ENCODE assay signal across 13 cellular contexts in genomic region chr20:31474097-31474436, GRCh38. TPM values are rescaled to one million over a fixed set of nuclear protein-coding genes. Genes with fewer than 3 reads are reported as not detected.
DNase-seq lines count a peak whose midpoint lies in the region; ATAC-seq and TF ChIP-seq lines count a peak whose summit lies in the region.
"Had no signal": no experiment of that assay in that cellular context is flagged by ENCODE, and none has a peak within 500 bp of the region (broad histone marks: within the 10 kb centered on the region; RNA-seq: fewer than 3 reads in every experiment).

No MANE protein-coding gene starts in this region.

- H3K27ac ChIP-seq in Karpas-422 (ENCODE audit: low read length) (peak overlapping the region; percentile 60), ascending aorta (peak overlapping the region in 1 of 2 donors; percentile 79)

- no peaks in the 10 kb centered on the region for H4K20me1 ChIP-seq in Karpas-422 (ENCODE audit: insufficient read depth, low read depth, low read length)

- no peaks in the 10 kb centered on the region for H3K36me3 Mint-ChIP-seq in activated CD8-positive, alpha-beta T cell treated with anti-CD3 and anti-CD28 coated beads for 36 hours (ENCODE audit: low read depth)
- H3K36me3 Mint-ChIP-seq in activated CD8-positive, alpha-beta T cell treated with anti-CD3 and anti-CD28 coated beads, Interleukin-2, amount 10 ng/mL, durations not matched to agents 7 days and 5 days (ENCODE audit: low read depth) = no peaks in the 10 kb centered on the region
- no peaks in the 10 kb centered on the region for H3K36me3 Mint-ChIP-seq in stimulated activated memory B cell treated with anti-CD40 and anti-IgM and Interleukin-4, amounts not matched to agents 10 μg/mL and 1 μg/mL and 100 μg/mL, for 72 hours

- intact Hi-C loops in activated CD8-positive, alpha-beta T cell treated with anti-CD3 and anti-CD28 coated beads for 36 hours (cut with micrococcal nuclease) = no loop called here
- intact Hi-C loops in ascending aorta (cut with DNase I) = no loop called here

- ATAC-seq in activated CD8-positive, alpha-beta T cell treated with anti-CD3 and anti-CD28 coated beads for 36 hours = peak; percentile 61
- ATAC-seq in activated CD8-positive, alpha-beta T cell treated with anti-CD3 and anti-CD28 coated beads, Interleukin-2, amount 10 ng/mL, durations not matched to agents 7 days and 5 days = no peak
- peak; percentile 86 for ATAC-seq in GM21717 (IDR thresholded peaks at IDR 0.05; ENCODE audit: unreplicated experiment)
- ATAC-seq in stimulated activated memory B cell treated with anti-CD40 and anti-IgM and Interleukin-4, amounts not matched to agents 10 μg/mL and 1 μg/mL and 100 μg/mL, for 72 hours = peak; percentile 77

- TF ChIP-seq CTCF in activated CD8-positive, alpha-beta T cell treated with anti-CD3 and anti-CD28 coated beads for 36 hours (IDR thresholded peaks at IDR 0.05) = no peak
- TF ChIP-seq CTCF in ascending aorta (IDR thresholded peaks at IDR 0.05) = no peak

- CTCF ChIA-PET in activated CD8-positive, alpha-beta T cell treated with anti-CD3 and anti-CD28 coated beads for 36 hours (lab: Charles Lee) = interaction anchor here (1.3 to 4.6 kb wide), 2 partner anchors 29 to 40 kb away, joined by 3 to 23 read pairs; partner anchors contain the start of gene HM13
- CTCF ChIA-PET in activated CD8-positive, alpha-beta T cell treated with anti-CD3 and anti-CD28 coated beads, Interleukin-2, amount 10 ng/mL, durations not matched to agents 7 days and 5 days (lab: Charles Lee) = interaction anchor here (2.6 kb wide), 1 partner anchor 29 kb away, joined by 7 read pairs; no protein-coding TSS in a partner anchor

- peak overlapping the region; percentile 32 for H3K9ac ChIP-seq in Karpas-422 (ENCODE audit: low read length)

- H3K9me3 ChIP-seq in Karpas-422 (ENCODE audit: low read length) (no peaks in the 10 kb centered on the region), ascending aorta (no peaks in the 10 kb centered on the region)

- peaks cover 15% of the 10 kb centered on the region for H3K4me1 Mint-ChIP-seq in activated CD8-positive, alpha-beta T cell treated with anti-CD3 and anti-CD28 coated beads for 36 hours (ENCODE audit: low read depth)
- H3K4me1 Mint-ChIP-seq in activated CD8-positive, alpha-beta T cell treated with anti-CD3 and anti-CD28 coated beads, Interleukin-2, amount 10 ng/mL, durations not matched to agents 7 days and 5 days (ENCODE audit: low read depth) = peaks cover 3% of the 10 kb centered on the region
- H3K4me1 Mint-ChIP-seq in stimulated activated memory B cell treated with anti-CD40 and anti-IgM and Interleukin-4, amounts not matched to agents 10 μg/mL and 1 μg/mL and 100 μg/mL, for 72 hours = peaks cover 32% of the 10 kb centered on the region
- H3K4me1 Mint-ChIP-seq: neural crest cell had no signal

- H3K36me3 ChIP-seq in Karpas-422 (ENCODE audit: insufficient read depth, low read length) (no peaks in the 10 kb centered on the region), ascending aorta (no peaks in the 10 kb centered on the region)

- no peak overlapping the region for H3K4me3 Mint-ChIP-seq in activated CD8-positive, alpha-beta T cell treated with anti-CD3 and anti-CD28 coated beads for 36 hours
- no peak overlapping the region for H3K4me3 Mint-ChIP-seq in activated CD8-positive, alpha-beta T cell treated with anti-CD3 and anti-CD28 coated beads, Interleukin-2, amount 10 ng/mL, durations not matched to agents 7 days and 5 days
- no peak overlapping the region for H3K4me3 Mint-ChIP-seq in stimulated activated memory B cell treated with anti-CD40 and anti-IgM and Interleukin-4, amounts not matched to agents 10 μg/mL and 1 μg/mL and 100 μg/mL, for 72 hours
- H3K4me3 Mint-ChIP-seq: neural crest cell had no signal

- H3K79me2 ChIP-seq in Karpas-422 (ENCODE audit: low read length) = no peaks in the 10 kb centered on the region

- no peak overlapping the region for H3K27ac Mint-ChIP-seq in activated CD8-positive, alpha-beta T cell treated with anti-CD3 and anti-CD28 coated beads for 36 hours
- no peak overlapping the region for H3K27ac Mint-ChIP-seq in activated CD8-positive, alpha-beta T cell treated with anti-CD3 and anti-CD28 coated beads, Interleukin-2, amount 10 ng/mL, durations not matched to agents 7 days and 5 days
- peak overlapping the region; percentile 66 for H3K27ac Mint-ChIP-seq in stimulated activated memory B cell treated with anti-CD40 and anti-IgM and Interleukin-4, amounts not matched to agents 10 μg/mL and 1 μg/mL and 100 μg/mL, for 72 hours
- H3K27ac Mint-ChIP-seq: activated naive CD4-positive, alpha-beta T cell treated with anti-CD3 and anti-CD28 coated beads, Interleukin-2, amount 50 U/mL, for 72 hours had no signal

- H3K4me1 ChIP-seq in Karpas-422 (ENCODE audit: low read length) (peaks cover 18% of the 10 kb centered on the region), ascending aorta (peaks cover 0 to 2% of the 10 kb centered on the region in 2 donors)

- peaks cover 2% of the 10 kb centered on the region for H3K9me3 Mint-ChIP-seq in activated CD8-positive, alpha-beta T cell treated with anti-CD3 and anti-CD28 coated beads for 36 hours
- no peaks in the 10 kb centered on the region for H3K9me3 Mint-ChIP-seq in activated CD8-positive, alpha-beta T cell treated with anti-CD3 and anti-CD28 coated beads, Interleukin-2, amount 10 ng/mL, durations not matched to agents 7 days and 5 days (ENCODE audit: insufficient read depth)
- H3K9me3 Mint-ChIP-seq in stimulated activated memory B cell treated with anti-CD40 and anti-IgM and Interleukin-4, amounts not matched to agents 10 μg/mL and 1 μg/mL and 100 μg/mL, for 72 hours = no peaks in the 10 kb centered on the region

- DNase-seq in activated CD8-positive, alpha-beta T cell treated with anti-CD3 and anti-CD28 coated beads for 36 hours = peak; percentile 19
- DNase-seq in activated CD8-positive, alpha-beta T cell treated with anti-CD3 and anti-CD28 coated beads, Interleukin-2, amount 10 ng/mL, durations not matched to agents 7 days and 5 days = no peak
- peak; percentile 70 for DNase-seq in Karpas-422
- DNase-seq in DMS153 treated with DMSO at 0.1 percent for 48 hours (lab: John Stamatoyannopoulos, UW; ENCODE audit: unreplicated experiment) = no peak
- no peak for DNase-seq in activated CD8-positive, alpha-beta memory T cell treated with anti-CD3 and anti-CD28 coated beads for 24 hours
- no peak for DNase-seq in ascending aorta (ENCODE audit: low spot score in 2 of 2)
- DNase-seq: activated CD4-positive, alpha-beta T cell treated with anti-CD3 and anti-CD28 coated beads, Interleukin-2, amount 50 U/mL, for 1 hour; DMS153 had no signal

- no peaks in the 10 kb centered on the region for H3K9me2 ChIP-seq in Karpas-422 (replicated peaks; ENCODE audit: insufficient read depth, low read length)

- H2AFZ ChIP-seq in Karpas-422 (ENCODE audit: low read length) = peak overlapping the region; percentile 88

- peaks cover 44% of the 10 kb centered on the region for H3K27me3 Mint-ChIP-seq in activated CD8-positive, alpha-beta T cell treated with anti-CD3 and anti-CD28 coated beads for 36 hours
- H3K27me3 Mint-ChIP-seq in activated CD8-positive, alpha-beta T cell treated with anti-CD3 and anti-CD28 coated beads, Interleukin-2, amount 10 ng/mL, durations not matched to agents 7 days and 5 days (ENCODE audit: low read depth) = peaks cover 40% of the 10 kb centered on the region
- H3K27me3 Mint-ChIP-seq in stimulated activated memory B cell treated with anti-CD40 and anti-IgM and Interleukin-4, amounts not matched to agents 10 μg/mL and 1 μg/mL and 100 μg/mL, for 72 hours = peaks cover 44% of the 10 kb centered on the region

- peak overlapping the region; percentile 68 for H3K4me2 ChIP-seq in Karpas-422 (ENCODE audit: low read depth, low read length, poor library complexity, severe bottlenecking)

- H3K4me3 ChIP-seq in Karpas-422 (ENCODE audit: low read length) = peak overlapping the region; percentile 37; the same call in 1 of the 2 replicates
- no peak overlapping the region for H3K4me3 ChIP-seq in ascending aorta

- POLR2A ChIA-PET in activated CD8-positive, alpha-beta T cell treated with anti-CD3 and anti-CD28 coated beads for 36 hours (lab: Charles Lee) = interaction anchor here (1.0 kb wide), 1 partner anchor 8 kb away, joined by 3 read pairs; no protein-coding TSS in a partner anchor
- POLR2A ChIA-PET in activated CD8-positive, alpha-beta T cell treated with anti-CD3 and anti-CD28 coated beads, Interleukin-2, amount 10 ng/mL, durations not matched to agents 7 days and 5 days (lab: Charles Lee) = no interaction called here

- H3K27me3 ChIP-seq in Karpas-422 (ENCODE audit: low read length) = no peaks in the 10 kb centered on the region
- no peaks in the 10 kb centered on the region for H3K27me3 ChIP-seq in ascending aorta

RNA-seq across cellular contexts. Expression of gene DEFB124, which starts 0.9 kb away (rescaled TPM):
- total RNA-seq in activated CD8-positive, alpha-beta T cell treated with anti-CD3 and anti-CD28 coated beads for 36 hours = not detected
- total RNA-seq in activated CD8-positive, alpha-beta T cell treated with anti-CD3 and anti-CD28 coated beads, Interleukin-2, amount 10 ng/mL, durations not matched to agents 7 days and 5 days = not detected
- total RNA-seq in Karpas-422 (2014; rRNA removed; shearing (Covaris generic); ENCODE audit: low replicate concordance) = not detected in 2 replicates
- total RNA-seq in ascending aorta = not detected
- total RNA-seq: activated naive CD4-positive, alpha-beta T cell treated with anti-CD3 and anti-CD28 coated beads, Interleukin-2, amount 50 U/mL, for 72 hours; neural crest cell; SK-MEL-5 had no signal

RNA-seq across cellular contexts. Expression of gene REM1, which starts 1.0 kb away (rescaled TPM):
- total RNA-seq in activated CD8-positive, alpha-beta T cell treated with anti-CD3 and anti-CD28 coated beads for 36 hours = not detected
- total RNA-seq in activated CD8-positive, alpha-beta T cell treated with anti-CD3 and anti-CD28 coated beads, Interleukin-2, amount 10 ng/mL, durations not matched to agents 7 days and 5 days = not detected
- not detected in 2 replicates for total RNA-seq in Karpas-422 (2014; rRNA removed; shearing (Covaris generic); ENCODE audit: low replicate concordance)
- 31.0 TPM for total RNA-seq in ascending aorta
- total RNA-seq: activated naive CD4-positive, alpha-beta T cell treated with anti-CD3 and anti-CD28 coated beads, Interleukin-2, amount 50 U/mL, for 72 hours; neural crest cell; SK-MEL-5 had no signal

RNA-seq across cellular contexts. Expression of gene DEFB123, which starts 33.6 kb away (rescaled TPM):
- total RNA-seq in activated CD8-positive, alpha-beta T cell treated with anti-CD3 and anti-CD28 coated beads for 36 hours = not detected
- total RNA-seq in activated CD8-positive, alpha-beta T cell treated with anti-CD3 and anti-CD28 coated beads, Interleukin-2, amount 10 ng/mL, durations not matched to agents 7 days and 5 days = not detected
- not detected in 2 replicates for total RNA-seq in Karpas-422 (2014; rRNA removed; shearing (Covaris generic); ENCODE audit: low replicate concordance)
- total RNA-seq in ascending aorta = not detected
- total RNA-seq: activated naive CD4-positive, alpha-beta T cell treated with anti-CD3 and anti-CD28 coated beads, Interleukin-2, amount 50 U/mL, for 72 hours; neural crest cell; SK-MEL-5 had no signal

RNA-seq across cellular contexts. Expression of gene HM13, which starts 40.2 kb away (rescaled TPM):
- total RNA-seq in activated CD8-positive, alpha-beta T cell treated with anti-CD3 and anti-CD28 coated beads for 36 hours = 10 to 100 TPM; 91.6 to 95.5 TPM
- 100 to 1,000 TPM; 117 to 127 TPM for total RNA-seq in activated CD8-positive, alpha-beta T cell treated with anti-CD3 and anti-CD28 coated beads, Interleukin-2, amount 10 ng/mL, durations not matched to agents 7 days and 5 days
- 54.4 and 69.6 TPM in 2 replicates for total RNA-seq in Karpas-422 (2014; rRNA removed; shearing (Covaris generic); ENCODE audit: low replicate concordance)
- total RNA-seq in ascending aorta = 84.9 TPM

Comparison
In these comparisons a context has a peak if more than half of its experiments do, and no peak if none do; other contexts are left out.
1. DNase-seq: peak in activated CD8-positive, alpha-beta T cell treated with anti-CD3 and anti-CD28 coated beads for 36 hours (single experiment) and Karpas-422 (single experiment); none in activated CD8-positive, alpha-beta T cell treated with anti-CD3 and anti-CD28 coated beads, Interleukin-2, amount 10 ng/mL, durations not matched to agents 7 days and 5 days (single experiment), DMS153 treated with DMSO at 0.1 percent for 48 hours (single experiment), activated CD8-positive, alpha-beta memory T cell treated with anti-CD3 and anti-CD28 coated beads for 24 hours (single experiment) and ascending aorta (0 of 2).
2. RNA of gene REM1, which starts 1.0 kb away (total RNA-seq): 31.0 TPM in ascending aorta (single experiment); not detected in activated CD8-positive, alpha-beta T cell treated with anti-CD3 and anti-CD28 coated beads for 36 hours, not detected in activated CD8-positive, alpha-beta T cell treated with anti-CD3 and anti-CD28 coated beads, Interleukin-2, amount 10 ng/mL, durations not matched to agents 7 days and 5 days and not detected in Karpas-422; every median in the first group is over 10 times any median in the second.